In genomic region chr10:4073912-4074311, GRCh38 we compare ENCODE assay signal across 11 cellular contexts.
DNase-seq lines count a peak whose midpoint lies in the region; ATAC-seq and TF ChIP-seq lines count a peak whose summit lies in the region.
"Had no signal": no experiment of that assay in that cellular context is flagged by ENCODE, and none has a peak within 500 bp of the region (broad histone marks: within the 10 kb centered on the region; RNA-seq: fewer than 3 reads in every experiment).

No MANE protein-coding gene starts in this region.

- no peak overlapping the region for H3K4me3 ChIP-seq in CD4-positive, alpha-beta memory T cell (ENCODE audit: low read length in 2 of 2)
- H3K4me3 ChIP-seq in fibroblast of mammary gland (ENCODE audit: control insufficient read depth, low read depth, low read length) (no peak overlapping the region), WERI-Rb-1 (ENCODE audit: low read depth, low read length) (no peak overlapping the region)

- peak overlapping the region in 6 of 8 donors; percentile 20 to 91 (median 86) for H3K4me3 Mint-ChIP-seq in CD4-positive, alpha-beta memory T cell
- no peak overlapping the region for H3K4me3 Mint-ChIP-seq in T-cell
- H3K4me3 Mint-ChIP-seq: brain, mesothelial cell of epicardium had no signal

- CTCF ChIA-PET in CD4-positive, alpha-beta memory T cell (lab: Charles Lee; ENCODE audit: partially characterized antibody), result interaction anchor here (1.1 to 1.9 kb wide), 2 partner anchors 81 to 102 kb away, joined by 3 to 6 read pairs; no protein-coding TSS in a partner anchor
- CTCF ChIA-PET in T-cell (lab: Charles Lee), result no interaction called here

- intact Hi-C loops in CD4-positive, alpha-beta memory T cell (cut with micrococcal nuclease), result loop anchor here (1.0 kb wide), 1 partner anchor 102 kb away; no protein-coding TSS in a partner anchor
- intact Hi-C loops in posterior vena cava (cut with DNase I), result no loop called here

- ATAC-seq in T-cell (replicated peaks in 1 of 4), result no peak

- no peaks in the 10 kb centered on the region for H3K36me3 ChIP-seq in CD4-positive, alpha-beta memory T cell (ENCODE audit: insufficient read depth, low read length)
- no peaks in the 10 kb centered on the region for H3K36me3 ChIP-seq in WERI-Rb-1

- peak overlapping the region; percentile 87 to 97 (median 93) for H3K27ac Mint-ChIP-seq in CD4-positive, alpha-beta memory T cell
- peak overlapping the region; percentile 69 to 92 for H3K27ac Mint-ChIP-seq in T-cell
- H3K27ac Mint-ChIP-seq: mesothelial cell of epicardium had no signal

- TF ChIP-seq CTCF in fibroblast of mammary gland (conservative IDR thresholded peaks at IDR 0.05; ENCODE audit: control insufficient read depth, insufficient read depth, low read depth, low read length) (no peak), WERI-Rb-1 (IDR thresholded peaks at IDR 0.05; ENCODE audit: low read depth, low read length) (no peak)

- H3K27ac ChIP-seq in CD4-positive, alpha-beta memory T cell (ENCODE audit: low read depth, low read length), result no peak overlapping the region
- H3K27ac ChIP-seq in WERI-Rb-1, result no peak overlapping the region

- peaks cover 0 to 2% of the 10 kb centered on the region in 2 donors for H3K27me3 Mint-ChIP-seq in CD4-positive, alpha-beta memory T cell
- no peaks in the 10 kb centered on the region for H3K27me3 Mint-ChIP-seq in T-cell

- H3K4me1 ChIP-seq in CD4-positive, alpha-beta memory T cell (ENCODE audit: insufficient read depth, low read length), result peaks cover 62% of the 10 kb centered on the region

- H3K36me3 Mint-ChIP-seq in CD4-positive, alpha-beta memory T cell, result no peaks in the 10 kb centered on the region
- H3K36me3 Mint-ChIP-seq in T-cell, result no peaks in the 10 kb centered on the region
- H3K36me3 Mint-ChIP-seq: brain, mesothelial cell of epicardium had no signal

- no peaks in the 10 kb centered on the region for H3K9me3 ChIP-seq in CD4-positive, alpha-beta memory T cell (ENCODE audit: control insufficient read depth in 1 of 2, low read length in 2 of 2)
- no peaks in the 10 kb centered on the region for H3K9me3 ChIP-seq in WERI-Rb-1 (ENCODE audit: severe bottlenecking)

- H3K27me3 ChIP-seq in CD4-positive, alpha-beta memory T cell (ENCODE audit: insufficient read depth, low read length), result no peaks in the 10 kb centered on the region
- H3K27me3 ChIP-seq in WERI-Rb-1 (ENCODE audit: insufficient read depth, low read depth, severe bottlenecking), result no peaks in the 10 kb centered on the region

- no peak for DNase-seq in CD4-positive, alpha-beta memory T cell
- DNase-seq in T-cell (no peak), fibroblast of mammary gland (ENCODE audit: low read depth) (peak; percentile 95), posterior vena cava (ENCODE audit: low spot score) (peak; percentile 85), NCI-H1694 treated with DMSO at 0.1 percent for 48 hours (lab: John Stamatoyannopoulos, UW) (no peak), NCI-H1105 (lab: John Stamatoyannopoulos, UW) (no peak), WERI-Rb-1 (no peak)
- DNase-seq in activated CD8-positive, alpha-beta memory T cell treated with anti-CD3 and anti-CD28 coated beads, Interleukin-2, amount 50 U/mL, for 4 hours, result no peak
- DNase-seq: NK-92 treated with Interleukin-12 subunit alpha and Interleukin-12 subunit beta, amount 100 ng/mL, for 24 hours had no signal

- H3K9me3 Mint-ChIP-seq in CD4-positive, alpha-beta memory T cell, result no peaks in the 10 kb centered on the region
- no peaks in the 10 kb centered on the region for H3K9me3 Mint-ChIP-seq in T-cell

- POLR2A ChIA-PET in CD4-positive, alpha-beta memory T cell (lab: Charles Lee; ENCODE audit: partially characterized antibody), result interaction anchor here (0.6 to 3.5 kb wide), 18 partner anchors 10 to 299 kb away, joined by 3 to 50 read pairs (median 4); partner anchors contain the start of gene KLF6
- POLR2A ChIA-PET in T-cell (lab: Charles Lee), result no interaction called here

- H3K4me1 Mint-ChIP-seq in CD4-positive, alpha-beta memory T cell, result peaks cover 33 to 54% (median 43%) of the 10 kb centered on the region in 4 donors
- peaks cover 38 to 49% (median 42%) of the 10 kb centered on the region in 3 donors for H3K4me1 Mint-ChIP-seq in T-cell
- H3K4me1 Mint-ChIP-seq: brain had no signal

Comparison
In these comparisons a context has a peak if more than half of its experiments do, and no peak if none do; other contexts are left out.
1. DNase-seq: peak in fibroblast of mammary gland (single experiment) and posterior vena cava (single experiment); none in CD4-positive, alpha-beta memory T cell (0 of 5), T-cell (0 of 34), NCI-H1694 treated with DMSO at 0.1 percent for 48 hours (single experiment), activated CD8-positive, alpha-beta memory T cell treated with anti-CD3 and anti-CD28 coated beads, Interleukin-2, amount 50 U/mL, for 4 hours (single experiment), NCI-H1105 (single experiment) and WERI-Rb-1 (single experiment).
2. H3K4me3 Mint-ChIP-seq: peak in CD4-positive, alpha-beta memory T cell (6 of 8); none in T-cell (0 of 3).